Comparison of ENCODE assay signal across 12 cellular contexts in the genomic region with DNA sequence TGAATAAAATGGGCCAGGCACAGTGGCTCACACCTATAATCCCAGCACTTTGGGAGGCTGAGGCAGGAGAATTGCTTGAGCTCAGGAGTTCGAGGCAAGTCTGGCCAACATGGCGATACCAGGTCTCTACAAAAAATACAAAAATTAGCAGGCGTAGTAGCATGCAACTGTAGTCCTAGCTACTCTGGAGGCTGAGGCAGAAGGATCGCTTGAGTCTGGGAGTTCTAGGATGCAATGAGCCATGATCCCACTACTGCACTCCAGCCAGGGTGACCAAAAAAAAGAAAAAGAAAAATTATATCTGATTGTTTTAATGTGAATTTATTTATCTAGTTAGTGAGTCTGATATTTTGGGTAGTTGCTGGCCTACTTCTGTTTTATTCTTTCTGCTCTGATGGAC. TPM values are rescaled to one million over a fixed set of nuclear protein-coding genes. Genes with fewer than 3 reads are reported as not detected.
DNase-seq lines count a peak whose midpoint lies in the region; ATAC-seq, FAIRE-seq and TF ChIP-seq lines count a peak whose summit lies in the region.
"Had no signal": no experiment of that assay in that cellular context is flagged by ENCODE, and none has a peak within 500 bp of the region (broad histone marks: within the 10 kb centered on the region; RNA-seq: fewer than 3 reads in every experiment).

No MANE protein-coding gene starts in this region.

- H3K4me1 ChIP-seq in HepG2 (ENCODE audit: insufficient read depth, low read length) (peaks cover 33% of the 10 kb centered on the region), right lobe of liver (peaks cover 0 to 4% (median under 1%) of the 10 kb centered on the region in 4 donors), RWPE2 (ENCODE audit: insufficient read depth, poor library complexity, severe bottlenecking) (no peaks in the 10 kb centered on the region), SJCRH30 (peaks cover 10% of the 10 kb centered on the region)
- H3K4me1 ChIP-seq: uterus had no signal

- H3K27ac ChIP-seq in HepG2 (ENCODE audit: extremely low read length, insufficient read depth, low read length) (no peak overlapping the region), right lobe of liver (no peak overlapping the region), RWPE2 (ENCODE audit: poor library complexity, severe bottlenecking) (no peak overlapping the region), SJCRH30 (no peak overlapping the region)

- POLR2A ChIA-PET in HepG2 (lab: Yijun Ruan, JAX), result interaction anchor here (0.7 to 2.3 kb wide), 10 partner anchors 23 to 364 kb away, joined by 3 to 10 read pairs (median 4); a partner anchor contains a TSS

- peak overlapping the region; percentile 100 for H2AFZ ChIP-seq in HepG2 (ENCODE audit: low read length)

- FAIRE-seq in HepG2 (lab: Jason Lieb, UNC), result no peak

- intact Hi-C loops in HepG2 (cut with micrococcal nuclease; ENCODE audit: unreplicated experiment) (loop anchor here (1.0 to 2.0 kb wide), 2 partner anchors 131 to 283 kb away; a partner anchor contains a TSS), right lobe of liver (cut with DNase I) (loop anchor here in 1 of 2 donors (5.0 kb wide), 1 partner anchor 126 kb away; no protein-coding TSS in a partner anchor)

- no peaks in the 10 kb centered on the region for H3K79me2 ChIP-seq in HepG2 (ENCODE audit: insufficient read depth, low read length)

- H3K9me3 ChIP-seq in HepG2 (ENCODE audit: low read length) (no peaks in the 10 kb centered on the region), right lobe of liver (no peaks in the 10 kb centered on the region), RWPE2 (ENCODE audit: severe bottlenecking) (no peaks in the 10 kb centered on the region), SJCRH30 (replicated peaks) (no peaks in the 10 kb centered on the region)
- H3K9me3 ChIP-seq: esophagus muscularis mucosa, uterus had no signal

- DNase-seq in HepG2 (ENCODE audit: low spot score) (no peak), right lobe of liver (no peak), RWPE2 (ENCODE audit: low spot score) (peak; percentile 4), kidney tubule cell (ENCODE audit: low spot score) (peak; percentile 8), NCI-H748 (lab: John Stamatoyannopoulos, UW; ENCODE audit: unreplicated experiment) (no peak), H4 (ENCODE audit: low spot score) (no peak), SJCRH30 (no peak), 8988T (no peak)
- DNase-seq: NCI-H1436 treated with DMSO at 0.1 percent for 48 hours had no signal

- TF ChIP-seq EP300 in HepG2 (IDR thresholded peaks at IDR 0.05; ENCODE audit: low read depth in 2 of 2, low read length in 2 of 2) (no peak), HepG2 (CRISPR knock-in tag; IDR thresholded peaks at IDR 0.05; ENCODE audit: borderline replicate concordance) (no peak)

- TF ChIP-seq POLR2A in HepG2 (IDR thresholded peaks at IDR 0.05; ENCODE audit: insufficient read depth in 1 of 2, low read depth in 2 of 2, low read length in 2 of 2), result no peak
- TF ChIP-seq POLR2A in right lobe of liver (IDR thresholded peaks at IDR 0.05), result no peak

- H3K36me3 ChIP-seq in HepG2 (replicated peaks in 1 of 2; ENCODE audit: control insufficient read depth in 1 of 2, insufficient read depth in 2 of 2, low read length in 2 of 2), result no peaks in the 10 kb centered on the region
- no peaks in the 10 kb centered on the region for H3K36me3 ChIP-seq in right lobe of liver
- H3K36me3 ChIP-seq in RWPE2 (ENCODE audit: low read depth), result no peaks in the 10 kb centered on the region
- H3K36me3 ChIP-seq in SJCRH30, result no peaks in the 10 kb centered on the region
- H3K36me3 ChIP-seq: esophagus muscularis mucosa, uterus had no signal

- no TSS peak for BruUV-seq in HepG2 (replicated peaks; lab: Mats Ljungman, UMichigan)

- no peak for TF ChIP-seq RAD21 in HepG2 (CRISPR knock-in tag; IDR thresholded peaks at IDR 0.05)

- ATAC-seq in HepG2 (no peak), right lobe of liver (no peak), RWPE2 (ENCODE audit: low read depth) (no peak)

- H3K9ac ChIP-seq in HepG2 (ENCODE audit: insufficient read depth, low read depth, low read length), result peak overlapping the region; percentile 64

- H3K4me3 ChIP-seq in HepG2 (replicated peaks in 1 of 3; ENCODE audit: insufficient read depth in 1 of 3, low read depth in 2 of 3, low read length in 3 of 3) (peak overlapping the region in 1 of 3 experiments; percentile 70; a peak in 2 of 6 replicates), right lobe of liver (no peak overlapping the region), RWPE2 (ENCODE audit: severe bottlenecking) (no peak overlapping the region), SJCRH30 (no peak overlapping the region)
- H3K4me3 ChIP-seq: uterus had no signal

- 63% methylated on average over 4 of the region's 4 CpGs for WGBS in HepG2 (ENCODE audit: low lambda C conversion rate)
- 54% methylated on average over 2 of the region's 4 CpGs for WGBS in right lobe of liver (ENCODE audit: insufficient coverage, low coverage, low lambda C conversion rate, missing lambda C conversion rate)

- CTCF ChIA-PET in HepG2 (lab: Yijun Ruan, JAX; ENCODE audit: low intra/inter-chr PET ratio, low total read pairs), result interaction anchor here (1.0 to 1.9 kb wide), 5 partner anchors 31 to 284 kb away, joined by 3 to 9 read pairs (median 7); no protein-coding TSS in a partner anchor

- no peak for TF ChIP-seq CTCF in HepG2 (CRISPR knock-in tag; IDR thresholded peaks at IDR 0.05)
- TF ChIP-seq CTCF in right lobe of liver (IDR thresholded peaks at IDR 0.05), result no peak
- no peak for TF ChIP-seq CTCF in RWPE2 (IDR thresholded peaks at IDR 0.05; ENCODE audit: poor library complexity, severe bottlenecking)

- peaks cover 5 to 25% of the 10 kb centered on the region in 2 experiments; a peak in 4 of 5 replicates for H3K27me3 ChIP-seq in HepG2 (ENCODE audit: control insufficient read depth in 1 of 2, insufficient read depth in 2 of 2, low read length in 2 of 2)
- H3K27me3 ChIP-seq in right lobe of liver, result no peaks in the 10 kb centered on the region
- H3K27me3 ChIP-seq in RWPE2 (ENCODE audit: insufficient read depth, poor library complexity, severe bottlenecking), result no peaks in the 10 kb centered on the region
- H3K27me3 ChIP-seq in SJCRH30, result no peaks in the 10 kb centered on the region
- H3K27me3 ChIP-seq: esophagus muscularis mucosa, uterus had no signal

- H4K20me1 ChIP-seq in HepG2 (ENCODE audit: insufficient read depth, low read length), result no peaks in the 10 kb centered on the region

- peak overlapping the region; percentile 100 for H3K4me2 ChIP-seq in HepG2 (ENCODE audit: low read depth, low read length)

- in situ Hi-C loops in HepG2 (cut with HindIII; ENCODE audit: extremely low pct_ligation_motif_present, low pct_unique_long_range_greater_than_20kb), result loop anchor here (5.0 kb wide), 1 partner anchor 281 kb away; no protein-coding TSS in a partner anchor

RNA-seq across cellular contexts. Expression of a gene that starts 7.0 kb away (rescaled TPM):
- total RNA-seq in HepG2 (2016; rRNA removed; fragmentation: Illumina TruSeq; extraction: Trizol), result 1.2 and 1.4 TPM in 2 replicates
- total RNA-seq in HepG2 (2016; cell fraction: cytosol; rRNA removed; fragmentation: Illumina TruSeq; extraction: Trizol; ENCODE audit: low read depth), result 1.0 and 1.6 TPM in 2 replicates
- total RNA-seq in HepG2 (2016; cell fraction: insoluble cytoplasmic fraction; rRNA removed; fragmentation: Illumina TruSeq; extraction: Trizol), result 1.2 and 1.3 TPM in 2 replicates
- total RNA-seq in HepG2 (2016; cell fraction: membrane; rRNA removed; fragmentation: Illumina TruSeq; extraction: Trizol), result 1.8 and 2.4 TPM in 2 replicates
- total RNA-seq in HepG2 (2016; cell fraction: nucleus; rRNA removed; fragmentation: Illumina TruSeq; extraction: Trizol), result 0.31 and 0.40 TPM in 2 replicates
- 1.3 and 1.6 TPM in 2 replicates for polyA plus RNA-seq in HepG2 (2011; rRNA removed)
- polyA plus RNA-seq in HepG2 (2011; cell fraction: cytosol; rRNA removed), result 1.1 and 2.2 TPM in 2 replicates
- 0.83 and 1.9 TPM in 2 replicates for polyA plus RNA-seq in HepG2 (2011; cell fraction: nucleus; rRNA removed)
- 0.83 TPM in 2 replicates for polyA plus RNA-seq in HepG2 (2012)
- polyA plus RNA-seq in HepG2 (2016; cell fraction: cytosol; fragmentation: Illumina TruSeq; extraction: Trizol; ENCODE audit: low read depth), result 1.3 and 2.1 TPM in 2 replicates
- polyA plus RNA-seq in HepG2 (2016; cell fraction: insoluble cytoplasmic fraction; fragmentation: Illumina TruSeq; extraction: Trizol; ENCODE audit: low read depth), result 0.84 and 0.90 TPM in 2 replicates
- polyA plus RNA-seq in HepG2 (2016; cell fraction: membrane; fragmentation: Illumina TruSeq; extraction: Trizol; ENCODE audit: low read depth), result 1.2 and 1.6 TPM in 2 replicates
- 0.96 and 1.1 TPM in 2 replicates for polyA plus RNA-seq in HepG2 (2016; cell fraction: nucleus; fragmentation: Illumina TruSeq; extraction: Trizol; ENCODE audit: insufficient read depth, low read depth)
- polyA minus RNA-seq in HepG2 (2011; rRNA and poly(A)+ RNA removed; ENCODE audit: low replicate concordance), result 1.0 TPM in 1 of 2 replicates, not detected in the other
- polyA minus RNA-seq in HepG2 (2011; cell fraction: cytosol; rRNA and poly(A)+ RNA removed), result 0.35 TPM in 1 of 2 replicates, not detected in the other
- polyA minus RNA-seq in HepG2 (2011; cell fraction: nucleus; rRNA and poly(A)+ RNA removed), result 0.50 and 1.5 TPM in 2 replicates
- total RNA-seq in right lobe of liver, result 1 to 10 TPM in 1 of 6 experiments, under 1 TPM in 5; 0.27 to 1.1 (median 0.49) TPM
- not detected in 2 replicates for total RNA-seq in H4 (2014; rRNA removed; shearing (Covaris generic))
- 0.61 and 0.75 TPM in 2 replicates for total RNA-seq in SJCRH30 (2014; rRNA removed; shearing (Covaris generic))
- total RNA-seq: activated CD4-positive, alpha-beta T cell treated with anti-CD3 and anti-CD28 coated beads for 36 hours had no signal

RNA-seq across cellular contexts. Expression of a gene that starts 32.4 kb away (rescaled TPM):
- total RNA-seq in HepG2 (2016; rRNA removed; fragmentation: Illumina TruSeq; extraction: Trizol) (84.6 and 132 TPM in 2 replicates), right lobe of liver (100 to 1,000 TPM in 2 of 6 experiments, 10 to 100 TPM in 4; 28.5 to 117 (median 80.2) TPM)
- 43.5 and 50.3 TPM in 2 replicates for total RNA-seq in HepG2 (2016; cell fraction: cytosol; rRNA removed; fragmentation: Illumina TruSeq; extraction: Trizol; ENCODE audit: low read depth)
- 77.0 and 127 TPM in 2 replicates for total RNA-seq in HepG2 (2016; cell fraction: insoluble cytoplasmic fraction; rRNA removed; fragmentation: Illumina TruSeq; extraction: Trizol)
- total RNA-seq in HepG2 (2016; cell fraction: membrane; rRNA removed; fragmentation: Illumina TruSeq; extraction: Trizol), result 144 and 145 TPM in 2 replicates
- total RNA-seq in HepG2 (2016; cell fraction: nucleus; rRNA removed; fragmentation: Illumina TruSeq; extraction: Trizol), result 105 and 134 TPM in 2 replicates
- 242 and 284 TPM in 2 replicates for polyA plus RNA-seq in HepG2 (2011; rRNA removed)
- 101 and 160 TPM in 2 replicates for polyA plus RNA-seq in HepG2 (2011; cell fraction: cytosol; rRNA removed)
- 555 and 802 TPM in 2 replicates for polyA plus RNA-seq in HepG2 (2011; cell fraction: nucleus; rRNA removed)
- 157 and 253 TPM in 2 replicates for polyA plus RNA-seq in HepG2 (2012)
- 47.6 and 47.9 TPM in 2 replicates for polyA plus RNA-seq in HepG2 (2016; cell fraction: cytosol; fragmentation: Illumina TruSeq; extraction: Trizol; ENCODE audit: low read depth)
- polyA plus RNA-seq in HepG2 (2016; cell fraction: insoluble cytoplasmic fraction; fragmentation: Illumina TruSeq; extraction: Trizol; ENCODE audit: low read depth), result 136 and 193 TPM in 2 replicates
- polyA plus RNA-seq in HepG2 (2016; cell fraction: membrane; fragmentation: Illumina TruSeq; extraction: Trizol; ENCODE audit: low read depth), result 144 and 154 TPM in 2 replicates
- polyA plus RNA-seq in HepG2 (2016; cell fraction: nucleus; fragmentation: Illumina TruSeq; extraction: Trizol; ENCODE audit: insufficient read depth, low read depth), result 467 and 522 TPM in 2 replicates
- 24.5 and 186 TPM in 2 replicates for polyA minus RNA-seq in HepG2 (2011; rRNA and poly(A)+ RNA removed; ENCODE audit: low replicate concordance)
- 155 and 166 TPM in 2 replicates for polyA minus RNA-seq in HepG2 (2011; cell fraction: cytosol; rRNA and poly(A)+ RNA removed)
- polyA minus RNA-seq in HepG2 (2011; cell fraction: nucleus; rRNA and poly(A)+ RNA removed), result 97.5 and 127 TPM in 2 replicates
- 8.6 and 13.9 TPM in 2 replicates for total RNA-seq in H4 (2014; rRNA removed; shearing (Covaris generic))
- total RNA-seq in SJCRH30 (2014; rRNA removed; shearing (Covaris generic)), result 24.6 and 27.4 TPM in 2 replicates

Comparison
In these comparisons a context has a peak if more than half of its experiments do, and no peak if none do; other contexts are left out.
1. DNase-seq: peak in RWPE2 (single experiment) and kidney tubule cell (single experiment); none in HepG2 (single experiment), right lobe of liver (0 of 3), NCI-H748 (single experiment), H4 (single experiment), SJCRH30 (0 of 2) and 8988T (single experiment).